In genomic region chr7:21945374-21946227, GRCh38 we compare ENCODE assay signal across 9 cellular contexts. TPM values are rescaled to one million over a fixed set of nuclear protein-coding genes. Genes with fewer than 3 reads are reported as not detected.
A peak's percentile ranks its signal among the peaks of the same experiment; 100 is the strongest.
DNase-seq lines count a peak whose midpoint lies in the region; ATAC-seq, FAIRE-seq and TF ChIP-seq lines count a peak whose summit lies in the region.
"Had no signal": no experiment of that assay in that cellular context is flagged by ENCODE, and none has a peak within 500 bp of the region (broad histone marks: within the 10 kb centered on the region; RNA-seq: fewer than 3 reads in every experiment).

TSS of gene CDCA7L (minus strand) at chr7:21945899. CDS start at chr7:21945804, 95 bp downstream.

- H3K14ac ChIP-seq in H1 (ENCODE audit: insufficient read length) = peak within 1 kb of the TSS; percentile 45

- TF ChIP-seq EP300 in H1 (IDR thresholded peaks at IDR 0.05; ENCODE audit: borderline replicate concordance in 1 of 2, low read depth in 2 of 2, low read length in 2 of 2) = peak in 1 of 2 experiments; percentile 99; a peak in 2 of 3 replicates

- POLR2A ChIA-PET in BJ (lab: Charles Lee) = interaction anchor here (0.5 to 0.6 kb wide), 2 partner anchors 22 to 519 kb away, joined by 3 to 7 read pairs; no protein-coding TSS in a partner anchor
- POLR2A ChIA-PET in activated CD8-positive, alpha-beta T cell treated with anti-CD3 and anti-CD28 coated beads, Interleukin-2, amount 10 ng/mL, durations not matched to agents 7 days and 5 days (lab: Charles Lee) = interaction anchor here (0.6 to 1.5 kb wide), 9 partner anchors 9 to 518 kb away, joined by 3 to 7 read pairs (median 5); partner anchors contain the start of gene SP4
- POLR2A ChIA-PET in H1 (lab: Charles Lee; ENCODE audit: partially characterized antibody) = interaction anchor here (0.6 to 2.6 kb wide), 31 partner anchors 9 to 1162 kb away, joined by 3 to 23 read pairs (median 3); no protein-coding TSS in a partner anchor

- CTCF ChIA-PET in BJ (lab: Yijun Ruan, JAX) (interaction anchor here (0.6 to 1.2 kb wide), 2 partner anchors 34 to 1068 kb away, joined by 3 read pairs; no protein-coding TSS in a partner anchor), H1 (lab: Charles Lee; ENCODE audit: partially characterized antibody) (interaction anchor here (0.6 to 1.5 kb wide), 5 partner anchors 17 to 181 kb away, joined by 3 to 5 read pairs (median 4); no protein-coding TSS in a partner anchor)
- CTCF ChIA-PET in activated CD8-positive, alpha-beta T cell treated with anti-CD3 and anti-CD28 coated beads, Interleukin-2, amount 10 ng/mL, durations not matched to agents 7 days and 5 days (lab: Charles Lee) = interaction anchor here (1.1 to 2.3 kb wide), 6 partner anchors 20 to 518 kb away, joined by 3 to 6 read pairs (median 3); partner anchors contain the start of gene SP4

- H3K9me3 Mint-ChIP-seq in activated CD8-positive, alpha-beta T cell treated with anti-CD3 and anti-CD28 coated beads, Interleukin-2, amount 10 ng/mL, durations not matched to agents 7 days and 5 days (ENCODE audit: insufficient read depth) = no peaks in the 10 kb centered on the region

- H3K9ac ChIP-seq in H1 (replicated peaks in 1 of 4; ENCODE audit: extremely low read depth in 1 of 4, low read depth in 3 of 4, low read length in 3 of 4) (peak within 1 kb of the TSS; percentile 91 to 97 (median 94)), mesendoderm (ENCODE audit: low read length) (peak within 1 kb of the TSS; percentile 79)

- no peak within 1 kb of the TSS for H2AK5ac ChIP-seq in H1 (ENCODE audit: low read depth, low read length)
- H2AK5ac ChIP-seq in mesendoderm (ENCODE audit: low read length) = no peak within 1 kb of the TSS

- TF ChIP-seq RAD21 in H1 (IDR thresholded peaks at IDR 0.05 in 1 of 2, conservative IDR thresholded peaks at IDR 0.05 in 1 of 2; ENCODE audit: low read depth in 2 of 2, low read length in 2 of 2) = no peak

- H3K4ac ChIP-seq in H1 (replicated peaks; ENCODE audit: insufficient read length, low read depth, low read length) (no peak within 1 kb of the TSS), mesendoderm (ENCODE audit: low read depth, low read length) (peak within 1 kb of the TSS; percentile 42)

- H3K23me2 ChIP-seq in H1 (ENCODE audit: low read depth, low read length) = peaks cover 4% of the 10 kb centered on the region; the same call in 1 of the 2 replicates

- H2BK20ac ChIP-seq in H1 (ENCODE audit: low read length) = peak within 1 kb of the TSS; percentile 87; the same call in 1 of the 2 replicates

- peak within 1 kb of the TSS; percentile 86 for H2AFZ ChIP-seq in H1 (ENCODE audit: low read length)

- H3K27ac Mint-ChIP-seq in activated CD8-positive, alpha-beta T cell treated with anti-CD3 and anti-CD28 coated beads, Interleukin-2, amount 10 ng/mL, durations not matched to agents 7 days and 5 days = peak within 1 kb of the TSS; percentile 93

- TF ChIP-seq POLR2A in GM19193 (IDR thresholded peaks at IDR 0.05; ENCODE audit: extremely low read depth, insufficient read depth, insufficient read length) (peak; percentile 91), H1 (IDR thresholded peaks at IDR 0.05; ENCODE audit: control extremely low read depth in 1 of 2, low read depth in 2 of 2, low read length in 2 of 2) (peak in 1 of 2 experiments; percentile 63)

- peaks cover 7% of the 10 kb centered on the region for H3K27me3 Mint-ChIP-seq in activated CD8-positive, alpha-beta T cell treated with anti-CD3 and anti-CD28 coated beads, Interleukin-2, amount 10 ng/mL, durations not matched to agents 7 days and 5 days (ENCODE audit: low read depth)

- H2BK15ac ChIP-seq in H1 (ENCODE audit: low read length) (no peak within 1 kb of the TSS), mesendoderm (replicated peaks; ENCODE audit: low read depth) (peak within 1 kb of the TSS; percentile 22)

- peak within 1 kb of the TSS; percentile 92 for H3K4me3 Mint-ChIP-seq in activated CD8-positive, alpha-beta T cell treated with anti-CD3 and anti-CD28 coated beads, Interleukin-2, amount 10 ng/mL, durations not matched to agents 7 days and 5 days

- H3K56ac ChIP-seq in H1 (replicated peaks; ENCODE audit: insufficient read length, low read depth, low read length) = peak within 1 kb of the TSS; percentile 95
- peak within 1 kb of the TSS; percentile 92 for H3K56ac ChIP-seq in mesendoderm (ENCODE audit: low read length)

- 1% methylated on average over 62 of the region's 86 CpGs; no CpG with 5 or more reads in 1 of the 2 experiments for WGBS in H1 (ENCODE audit: extremely low coverage in 1 of 2, insufficient coverage in 1 of 2, insufficient read length in 1 of 2, insufficient replicate concordance in 2 of 2, low coverage in 1 of 2, low lambda C conversion rate in 2 of 2, missing lambda C conversion rate in 1 of 2), 2 experiments
- WGBS in mesendoderm (ENCODE audit: extremely low coverage, insufficient coverage, low lambda C conversion rate) = no CpG with 5 or more reads among the region's 86 CpGs

- H4K20me1 ChIP-seq in H1 (replicated peaks in 1 of 2; ENCODE audit: control insufficient read depth in 1 of 2, insufficient read depth in 2 of 2, low read length in 2 of 2) = peaks cover 9 to 12% of the 10 kb centered on the region in 2 experiments

- H4K8ac ChIP-seq in H1 (ENCODE audit: extremely low read depth, insufficient read depth, low read length) (peak within 1 kb of the TSS; percentile 93), mesendoderm (ENCODE audit: low read depth, low read length) (no peak within 1 kb of the TSS)

- H3K79me1 ChIP-seq in H1 (ENCODE audit: low read depth, low read length) (peaks cover 11% of the 10 kb centered on the region), mesendoderm (ENCODE audit: low read length) (no peaks in the 10 kb centered on the region)

- H3K4me1 Mint-ChIP-seq in activated CD8-positive, alpha-beta T cell treated with anti-CD3 and anti-CD28 coated beads, Interleukin-2, amount 10 ng/mL, durations not matched to agents 7 days and 5 days (ENCODE audit: low read depth) = peaks cover 68% of the 10 kb centered on the region

- peak within 1 kb of the TSS; percentile 99 for H4K91ac ChIP-seq in H1 (replicated peaks; ENCODE audit: insufficient read length, low read length)

- H3K79me2 ChIP-seq in H1 (ENCODE audit: control insufficient read depth in 1 of 2, insufficient read depth in 2 of 2, low read length in 2 of 2) (peaks cover 19 to 45% of the 10 kb centered on the region in 2 experiments), mesendoderm (ENCODE audit: control insufficient read depth, insufficient read depth, low read length) (peaks cover under 1% of the 10 kb centered on the region)

- H3K4me3 ChIP-seq in BJ (ENCODE audit: low read depth, low read length) (peak within 1 kb of the TSS; percentile 67), H1 (ENCODE audit: extremely low read depth in 1 of 4, insufficient read depth in 2 of 4, low read depth in 3 of 4, low read length in 4 of 4) (peak within 1 kb of the TSS; percentile 47 to 95 (median 75)), mesendoderm (ENCODE audit: low read length) (peak within 1 kb of the TSS; percentile 57)

- FAIRE-seq in H1 (lab: Jason Lieb, UNC) = no peak
- FAIRE-seq: colon had no signal

- peak within 1 kb of the TSS; percentile 99 for H2BK5ac ChIP-seq in H1 (ENCODE audit: low read depth, low read length)
- peak within 1 kb of the TSS; percentile 79 for H2BK5ac ChIP-seq in mesendoderm (ENCODE audit: low read length)

- peaks cover 23% of the 10 kb centered on the region for H3K36me3 Mint-ChIP-seq in activated CD8-positive, alpha-beta T cell treated with anti-CD3 and anti-CD28 coated beads, Interleukin-2, amount 10 ng/mL, durations not matched to agents 7 days and 5 days (ENCODE audit: low read depth)

- H3K27ac ChIP-seq in H1 (ENCODE audit: low read depth, low read length) (peak within 1 kb of the TSS; percentile 96), mesendoderm (ENCODE audit: low read depth, low read length) (no peak within 1 kb of the TSS)

- H3K9me3 ChIP-seq in H1 (ENCODE audit: insufficient read depth in 2 of 2, low read depth in 1 of 2, low read length in 1 of 2) = no peaks in the 10 kb centered on the region

- H3K4me2 ChIP-seq in H1 (ENCODE audit: insufficient read depth in 1 of 2, low read depth in 2 of 2, low read length in 2 of 2) (peak within 1 kb of the TSS; percentile 76 to 78), mesendoderm (ENCODE audit: low read length) (peak within 1 kb of the TSS; percentile 90)

- H3K36me3 ChIP-seq in BJ (ENCODE audit: control insufficient read depth, insufficient read depth, low read length) (no peaks in the 10 kb centered on the region), H1 (ENCODE audit: control insufficient read depth in 2 of 4, insufficient read depth in 4 of 4, low read length in 3 of 4) (peaks cover 0 to 7% (median 0%) of the 10 kb centered on the region in 4 experiments; a peak in 1 of 8 replicates), mesendoderm (ENCODE audit: control insufficient read depth, insufficient read depth, low read length) (no peaks in the 10 kb centered on the region)

- DNase-seq in BJ (ENCODE audit: low read depth) (no peak), NCI-H510A treated with DMSO at 0.1 percent for 48 hours (lab: John Stamatoyannopoulos, UW) (peak; percentile 59), H1 (ENCODE audit: low read depth in 1 of 2, low spot score in 2 of 2) (peak; percentile 47 to 88), mesendoderm (peak; percentile 85)
- peak; percentile 77 for DNase-seq in activated CD8-positive, alpha-beta T cell treated with anti-CD3 and anti-CD28 coated beads, Interleukin-2, amount 10 ng/mL, durations not matched to agents 7 days and 5 days
- peak; percentile 60 to 61 for DNase-seq in stimulated activated CD8-positive, alpha-beta memory T cell treated with anti-CD3 and anti-CD28 coated beads, Interleukin-15, amount 100 ng/mL, for 48 hours (ENCODE audit: low read depth in 2 of 2)

- peak within 1 kb of the TSS; percentile 94 for H2BK120ac ChIP-seq in H1 (replicated peaks; ENCODE audit: low read depth, low read length)
- H2BK120ac ChIP-seq in mesendoderm (ENCODE audit: low read depth, low read length) = no peak within 1 kb of the TSS

- H3K27me3 ChIP-seq in BJ (ENCODE audit: control insufficient read depth, insufficient read depth, low read length) (no peaks in the 10 kb centered on the region), H1 (replicated peaks in 1 of 4; ENCODE audit: control insufficient read depth in 3 of 4, extremely low read depth in 1 of 4, insufficient read depth in 3 of 4, low read length in 3 of 4) (no peaks in the 10 kb centered on the region), mesendoderm (ENCODE audit: insufficient read depth, low read length, poor library complexity) (no peaks in the 10 kb centered on the region)

- TF ChIP-seq CTCF in BJ (IDR thresholded peaks at IDR 0.05; ENCODE audit: insufficient read depth, low read depth, low read length) (no peak), H1 (IDR thresholded peaks at IDR 0.05; ENCODE audit: control extremely low read depth in 1 of 3, insufficient read depth in 1 of 3, low read depth in 1 of 3, low read length in 3 of 3) (no peak; a peak in 1 of 4 replicates)

- peak within 1 kb of the TSS; percentile 91 for H2BK12ac ChIP-seq in H1 (ENCODE audit: low read depth, low read length)

- peak within 1 kb of the TSS; percentile 99 for H3K18ac ChIP-seq in H1 (ENCODE audit: extremely low read depth, low read length)
- peak within 1 kb of the TSS; percentile 44 for H3K18ac ChIP-seq in mesendoderm (ENCODE audit: low read length)

- peak; percentile 80 for ATAC-seq in HG03378 (IDR thresholded peaks at IDR 0.05; ENCODE audit: unreplicated experiment)
- peak; percentile 89 for ATAC-seq in activated CD8-positive, alpha-beta T cell treated with anti-CD3 and anti-CD28 coated beads, Interleukin-2, amount 10 ng/mL, durations not matched to agents 7 days and 5 days

- H3K4me1 ChIP-seq in H1 (replicated peaks in 1 of 4; ENCODE audit: control insufficient read depth in 3 of 4, insufficient read depth in 4 of 4, low read length in 3 of 4) (peaks cover 2 to 18% (median 15%) of the 10 kb centered on the region in 4 experiments; a peak in 6 of 7 replicates), mesendoderm (ENCODE audit: control insufficient read depth, low read depth, low read length) (peaks cover 18% of the 10 kb centered on the region)

- peak within 1 kb of the TSS; percentile 100 for H4K5ac ChIP-seq in H1 (ENCODE audit: insufficient read length, low read depth, low read length)
- H4K5ac ChIP-seq in mesendoderm (ENCODE audit: low read length) = no peak within 1 kb of the TSS

- H3K23ac ChIP-seq in H1 (ENCODE audit: insufficient read length) (no peak within 1 kb of the TSS), mesendoderm (ENCODE audit: low read length) (peak within 1 kb of the TSS; percentile 48)

RNA-seq across cellular contexts. Expression of gene CDCA7L, which starts in this region (rescaled TPM):
- 34.0 and 41.4 TPM in 2 replicates for polyA plus RNA-seq in BJ (2011; rRNA removed)
- polyA minus RNA-seq in BJ (2011; rRNA and poly(A)+ RNA removed) = 43.2 and 66.0 TPM in 2 replicates
- 10 to 100 TPM; 66.4 to 67.9 TPM for total RNA-seq in activated CD8-positive, alpha-beta T cell treated with anti-CD3 and anti-CD28 coated beads, Interleukin-2, amount 10 ng/mL, durations not matched to agents 7 days and 5 days
- total RNA-seq in H1 (2021; fragmentation: NEBNext Ultra II Directional; extraction: Animal tissue kit (Norgen Biotek cat#: 25700)) = 166 and 168 TPM in 2 replicates
- polyA plus RNA-seq in H1 (2011; rRNA removed) = 78.6 and 93.8 TPM in 2 replicates
- 113 TPM for polyA plus RNA-seq in H1 (2011; cell fraction: cytosol; rRNA removed)
- 105 TPM for polyA plus RNA-seq in H1 (2011; cell fraction: nucleus; rRNA removed)
- polyA plus RNA-seq in H1 (2012, experiment 1 of 2) = 105 to 144 TPM (median 112 TPM) in 4 replicates
- 28.7 TPM for polyA plus RNA-seq in H1 (2012, experiment 2 of 2)
- 90.9 TPM for polyA plus RNA-seq in H1 (2013, experiment 1 of 2)
- polyA plus RNA-seq in H1 (2013, experiment 2 of 2) = 87.9 TPM
- 141 and 202 TPM in 2 replicates for polyA minus RNA-seq in H1 (2011; rRNA and poly(A)+ RNA removed)
- polyA minus RNA-seq in H1 (2011; cell fraction: cytosol; rRNA and poly(A)+ RNA removed) = 86.8 TPM
- polyA minus RNA-seq in H1 (2011; cell fraction: nucleus; rRNA and poly(A)+ RNA removed) = 181 TPM
- polyA plus RNA-seq in mesendoderm (2013, experiment 1 of 2) = 58.6 TPM
- 63.8 TPM for polyA plus RNA-seq in mesendoderm (2013, experiment 2 of 2)
